ENCODE assay signal across 1 cellular context in genomic region chr16:74296465-74297295, GRCh38.
TF ChIP-seq lines count a peak whose summit lies in the region.

Gene PSMD7 (plus strand): TSS chr16:74296814. CDS start chr16:74296915, 101 bp downstream.

TF ChIP-seq in WTC11, 78 proteins besides CTCF, POLR2A, EP300 and RAD21 (continued from another document and continues in another):
- TF ChIP-seq AR (CRISPR knock-in tag; IDR thresholded peaks at IDR 0.05) = no peak
- peak; percentile 89 for TF ChIP-seq CREM (CRISPR knock-in tag; IDR thresholded peaks at IDR 0.05)
- no peak; the same call in 1 of the 2 replicates for TF ChIP-seq E2F4 (CRISPR knock-in tag; IDR thresholded peaks at IDR 0.05; ENCODE audit: borderline replicate concordance, low read depth)
- TF ChIP-seq MAX (CRISPR knock-in tag; IDR thresholded peaks at IDR 0.05) = peak; percentile 99
- TF ChIP-seq ATF3 (CRISPR knock-in tag; conservative IDR thresholded peaks at IDR 0.05) = no peak
- peak; percentile 32; the same call in 1 of the 2 replicates for TF ChIP-seq NFYB (CRISPR knock-in tag; conservative IDR thresholded peaks at IDR 0.05; ENCODE audit: low read depth)
- TF ChIP-seq EMX1 (CRISPR knock-in tag; IDR thresholded peaks at IDR 0.05) = no peak
- peak; percentile 95 for TF ChIP-seq ETV6 (CRISPR knock-in tag; IDR thresholded peaks at IDR 0.05)
- TF ChIP-seq JAZF1 (CRISPR knock-in tag; IDR thresholded peaks at IDR 0.05) = no peak
- TF ChIP-seq SMAD4 (CRISPR knock-in tag; IDR thresholded peaks at IDR 0.05) = no peak
- TF ChIP-seq NFATC4 (CRISPR knock-in tag; IDR thresholded peaks at IDR 0.05) = no peak
- peak; percentile 97 for TF ChIP-seq E2F5 (CRISPR knock-in tag; IDR thresholded peaks at IDR 0.05)
- peak; percentile 92; the same call in 1 of the 2 replicates for TF ChIP-seq KAT7 (CRISPR knock-in tag; IDR thresholded peaks at IDR 0.05; ENCODE audit: borderline replicate concordance)
- TF ChIP-seq HMGXB4 (CRISPR knock-in tag; IDR thresholded peaks at IDR 0.05) = peak; percentile 88
- peak; percentile 64; the same call in 1 of the 2 replicates for TF ChIP-seq AFF4 (CRISPR knock-in tag; IDR thresholded peaks at IDR 0.05; ENCODE audit: borderline replicate concordance)
- no peak for TF ChIP-seq OVOL2 (CRISPR knock-in tag; IDR thresholded peaks at IDR 0.05; ENCODE audit: borderline replicate concordance)
- no peak for TF ChIP-seq ZNF512 (CRISPR knock-in tag; IDR thresholded peaks at IDR 0.05; ENCODE audit: borderline replicate concordance)
- peak; percentile 93 for TF ChIP-seq TEAD1 (CRISPR knock-in tag; IDR thresholded peaks at IDR 0.05)
- no peak for TF ChIP-seq ZNF263 (CRISPR knock-in tag; IDR thresholded peaks at IDR 0.05; ENCODE audit: low read depth)
- no peak for TF ChIP-seq ZNF416 (CRISPR knock-in tag; IDR thresholded peaks at IDR 0.05)
- no peak for TF ChIP-seq HMGA2 (CRISPR knock-in tag; IDR thresholded peaks at IDR 0.05)
- peak; percentile 67 for TF ChIP-seq ARID4B (CRISPR knock-in tag; IDR thresholded peaks at IDR 0.05; ENCODE audit: borderline replicate concordance)
- TF ChIP-seq FOXK1 (CRISPR knock-in tag; IDR thresholded peaks at IDR 0.05) = peak; percentile 78
- peak; percentile 92 for TF ChIP-seq FOXP4 (CRISPR knock-in tag; IDR thresholded peaks at IDR 0.05)
- 0 out of 2 replicates have a peak, but pooled peaks have one; percentile 32 for TF ChIP-seq NR1H2 (CRISPR knock-in tag; IDR thresholded peaks at IDR 0.05)
- peak; percentile 99 for TF ChIP-seq NFE2L1 (CRISPR knock-in tag; IDR thresholded peaks at IDR 0.05)
- 0 out of 2 replicates have a peak, but pooled peaks have one; percentile 68 for TF ChIP-seq IRF2 (CRISPR knock-in tag; IDR thresholded peaks at IDR 0.05; ENCODE audit: borderline replicate concordance, low read depth)
- no peak for TF ChIP-seq ZMAT4 (CRISPR knock-in tag; IDR thresholded peaks at IDR 0.05)
- TF ChIP-seq SOX15 (CRISPR knock-in tag; IDR thresholded peaks at IDR 0.05) = no peak
- peak; percentile 70; the same call in 1 of the 2 replicates for TF ChIP-seq E2F1 (CRISPR knock-in tag; IDR thresholded peaks at IDR 0.05)
- TF ChIP-seq IRF1 (CRISPR knock-in tag; IDR thresholded peaks at IDR 0.05) = peak; percentile 81; the same call in 1 of the 2 replicates
